ENCODE assay signal across 20 cellular contexts in the genomic region with DNA sequence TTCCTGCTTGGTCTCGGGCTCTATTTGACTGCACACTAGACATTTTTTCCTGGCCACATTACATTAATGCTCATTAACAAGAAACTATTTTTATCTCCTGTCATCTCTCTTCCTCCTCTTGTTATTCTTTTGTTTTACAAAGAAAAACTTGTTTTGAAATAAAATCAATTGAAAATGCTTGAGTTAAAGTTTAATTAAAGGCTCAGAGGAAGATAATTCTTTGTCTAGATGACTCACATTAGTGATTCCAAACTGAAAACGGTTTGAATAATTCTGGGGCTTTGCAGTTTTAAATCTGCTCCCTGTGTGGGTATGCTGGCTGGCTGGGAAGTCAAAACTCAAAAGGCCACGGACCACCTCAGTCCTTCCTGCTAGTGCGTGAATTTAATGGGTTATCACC. TPM values are rescaled to one million over a fixed set of nuclear protein-coding genes. Genes with fewer than 3 reads are reported as not detected.
DNase-seq lines count a peak whose midpoint lies in the region; ATAC-seq and TF ChIP-seq lines count a peak whose summit lies in the region.
"Had no signal": no experiment of that assay in that cellular context is flagged by ENCODE, and none has a peak within 500 bp of the region (broad histone marks: within the 10 kb centered on the region; RNA-seq: fewer than 3 reads in every experiment).

No MANE protein-coding gene starts in this region.

- no peaks in the 10 kb centered on the region for H3K9me3 Mint-ChIP-seq in chondrocyte (ENCODE audit: low read depth)
- H3K9me3 Mint-ChIP-seq: immature natural killer cell had no signal

- H3K27ac Mint-ChIP-seq in chondrocyte (ENCODE audit: unreplicated experiment), result peak overlapping the region; percentile 92
- H3K27ac Mint-ChIP-seq: immature natural killer cell had no signal

- no peaks in the 10 kb centered on the region for H3K9me3 ChIP-seq in left ventricle myocardium inferior (replicated peaks)
- no peaks in the 10 kb centered on the region for H3K9me3 ChIP-seq in muscle layer of colon (ENCODE audit: low read length)
- H3K9me3 ChIP-seq: body of pancreas, mucosa of descending colon, upper lobe of right lung had no signal

- H3K27ac ChIP-seq in left ventricle myocardium inferior (replicated peaks) (peak overlapping the region; percentile 13), muscle layer of colon (ENCODE audit: low read depth, low read length) (peak overlapping the region; percentile 48)
- H3K27ac ChIP-seq: body of pancreas, upper lobe of right lung, WERI-Rb-1 had no signal

- peak overlapping the region; percentile 40 for H3K4me3 Mint-ChIP-seq in chondrocyte (ENCODE audit: unreplicated experiment)
- H3K4me3 Mint-ChIP-seq: immature natural killer cell had no signal

- intact Hi-C loops in left ventricle myocardium inferior (cut with micrococcal nuclease), result loop anchor here (5.0 to 10.0 kb wide), 2 partner anchors 101 to 142 kb away; no protein-coding TSS in a partner anchor
- intact Hi-C loops in cardiac septum (cut with DNase I), result loop anchor here (5.0 kb wide), 1 partner anchor 144 kb away; no protein-coding TSS in a partner anchor

- H3K4me3 ChIP-seq in left ventricle myocardium inferior (no peak overlapping the region), muscle layer of colon (ENCODE audit: low read depth in 1 of 2, low read length in 2 of 2) (no peak overlapping the region)
- H3K4me3 ChIP-seq: body of pancreas, K562, mucosa of descending colon, upper lobe of right lung had no signal

- H3K27me3 ChIP-seq in left ventricle myocardium inferior (ENCODE audit: low read depth) (no peaks in the 10 kb centered on the region), muscle layer of colon (ENCODE audit: control insufficient read depth in 1 of 2, insufficient read depth in 2 of 2, low read length in 2 of 2) (no peaks in the 10 kb centered on the region)
- H3K27me3 ChIP-seq: body of pancreas, upper lobe of right lung had no signal

- H3K4me1 ChIP-seq in left ventricle myocardium inferior (peaks cover 14% of the 10 kb centered on the region), muscle layer of colon (ENCODE audit: insufficient read depth, low read length) (peaks cover 3% of the 10 kb centered on the region)

- H3K36me3 ChIP-seq in left ventricle myocardium inferior (no peaks in the 10 kb centered on the region), muscle layer of colon (ENCODE audit: insufficient read depth, low read length) (no peaks in the 10 kb centered on the region)
- H3K36me3 ChIP-seq: upper lobe of right lung, WERI-Rb-1 had no signal

- ATAC-seq in GM21786 (IDR thresholded peaks at IDR 0.05; ENCODE audit: unreplicated experiment) (no peak), GM21576 (IDR thresholded peaks at IDR 0.05; ENCODE audit: unreplicated experiment) (no peak)
- ATAC-seq: body of pancreas, K562, mucosa of descending colon, upper lobe of right lung had no signal

- peaks cover 67% of the 10 kb centered on the region for H3K4me1 Mint-ChIP-seq in chondrocyte (ENCODE audit: low read depth)
- H3K4me1 Mint-ChIP-seq: immature natural killer cell had no signal

- H3K27me3 Mint-ChIP-seq in chondrocyte (ENCODE audit: low read depth), result no peaks in the 10 kb centered on the region

- no peak overlapping the region for H3K9ac ChIP-seq in muscle layer of colon (ENCODE audit: low read length)

- peaks cover 1% of the 10 kb centered on the region for H3K36me3 Mint-ChIP-seq in chondrocyte (ENCODE audit: low read depth)
- H3K36me3 Mint-ChIP-seq: immature natural killer cell had no signal

- DNase-seq in left ventricle myocardium inferior (no peak), cardiac septum (ENCODE audit: low spot score) (no peak), chondrocyte (ENCODE audit: low spot score) (no peak), islet precursor cell (no peak), NCI-H82 (lab: John Stamatoyannopoulos, UW) (no peak)
- DNase-seq: activated CD8-positive, alpha-beta memory T cell treated with anti-CD3 and anti-CD28 coated beads for 24 hours; body of pancreas; effector CD8-positive, alpha-beta T cell; foreskin melanocyte; H7; immature natural killer cell; mucosa of descending colon; NCI-H1436 treated with DMSO at 0.1 percent for 48 hours; stimulated activated CD4-positive, alpha-beta T cell treated with anti-CD3 and anti-CD28 coated beads, Interleukin-2, amount 100 ng/mL, for 24 hours; upper lobe of right lung; WERI-Rb-1 had no signal

- TF ChIP-seq CTCF in left ventricle myocardium inferior (IDR thresholded peaks at IDR 0.05; ENCODE audit: borderline replicate concordance) (no peak), chondrocyte (IDR thresholded peaks at IDR 0.05) (no peak)

RNA-seq across cellular contexts. Expression of gene RGS5, which starts 29.6 kb away (rescaled TPM):
- total RNA-seq in left ventricle myocardium inferior (256 TPM), cardiac septum (223 TPM), chondrocyte (103 to 448 TPM (median 423 TPM) in 3 replicates)
